Comparison of ENCODE assay signal across 1 cellular context in genomic region chr10:31318854-31319601, GRCh38.
TF ChIP-seq lines count a peak whose summit lies in the region.

TSS of gene ZEB1 (plus strand) at chr10:31319216. CDS start at chr10:31319235, 19 bp downstream.

TF ChIP-seq in H1, 55 proteins besides CTCF, POLR2A, EP300 and RAD21:
- TF ChIP-seq SIN3A (conservative IDR thresholded peaks at IDR 0.05 in 1 of 2, IDR thresholded peaks at IDR 0.05 in 1 of 2; ENCODE audit: low read depth in 1 of 2, low read length in 2 of 2), result peak in 1 of 2 experiments; percentile 65; a peak in 1 of 4 replicates
- TF ChIP-seq PHF8 (conservative IDR thresholded peaks at IDR 0.05; ENCODE audit: low read depth, low read length), result peak; percentile 15; the same call in 1 of the 2 replicates
- no peak for TF ChIP-seq BACH1 (IDR thresholded peaks at IDR 0.05; ENCODE audit: low read length)
- TF ChIP-seq CEBPB (IDR thresholded peaks at IDR 0.05; ENCODE audit: low read depth, low read length), result 0 out of 2 replicates have a peak, but pooled peaks have one; percentile 10
- TF ChIP-seq TBP (IDR thresholded peaks at IDR 0.05; ENCODE audit: low read depth, low read length), result no peak
- TF ChIP-seq FOSL1 (IDR thresholded peaks at IDR 0.05; ENCODE audit: insufficient read depth, low read depth, low read length), result no peak
- TF ChIP-seq KDM1A (IDR thresholded peaks at IDR 0.05; ENCODE audit: borderline replicate concordance, low read length), result peak; percentile 100
- no peak for TF ChIP-seq CHD7 (IDR thresholded peaks at IDR 0.05; ENCODE audit: insufficient replicate concordance, low read length)
- 0 out of 2 replicates have a peak, but pooled peaks have one; percentile 45 for TF ChIP-seq YY1 (IDR thresholded peaks at IDR 0.05; ENCODE audit: low read depth, low read length)
- TF ChIP-seq SP4 (IDR thresholded peaks at IDR 0.05; ENCODE audit: low read length), result no peak
- no peak for TF ChIP-seq CTBP2 (IDR thresholded peaks at IDR 0.05; ENCODE audit: borderline replicate concordance, insufficient read depth, insufficient read length, low read length)
- TF ChIP-seq CREB1 (IDR thresholded peaks at IDR 0.05), result peak; percentile 24; the same call in 1 of the 2 replicates
- peak; percentile 79 for TF ChIP-seq ATF3 (IDR thresholded peaks at IDR 0.05; ENCODE audit: insufficient read depth, low read depth, low read length)
- peak; percentile 86 for TF ChIP-seq KDM4A (IDR thresholded peaks at IDR 0.05; ENCODE audit: low read depth, low read length, severe bottlenecking)
- 0 out of 2 replicates have a peak, but pooled peaks have one; percentile 3 for TF ChIP-seq TAF1 (IDR thresholded peaks at IDR 0.05; ENCODE audit: low read depth, low read length)
- TF ChIP-seq TCF12 (IDR thresholded peaks at IDR 0.05; ENCODE audit: low read depth, low read length), result peak; percentile 91; the same call in 1 of the 2 replicates
- peak; percentile 47; the same call in 1 of the 2 replicates for TF ChIP-seq RBBP5 (IDR thresholded peaks at IDR 0.05; ENCODE audit: borderline replicate concordance, low read depth, low read length)
- no peak for TF ChIP-seq NRF1 (IDR thresholded peaks at IDR 0.05; ENCODE audit: low read depth, low read length)
- TF ChIP-seq HDAC2 (IDR thresholded peaks at IDR 0.05; ENCODE audit: borderline replicate concordance in 1 of 2, low read depth in 2 of 2, low read length in 2 of 2), result peak; percentile 100; a peak in 3 of 4 replicates
- TF ChIP-seq SP2 (IDR thresholded peaks at IDR 0.05; ENCODE audit: low read length), result no peak
- no peak for TF ChIP-seq E2F6 (IDR thresholded peaks at IDR 0.05)
- no peak for TF ChIP-seq ASH2L (IDR thresholded peaks at IDR 0.05; ENCODE audit: low read length)
